ENCODE assay signal across 9 cellular contexts in genomic region chr16:27245276-27246231, GRCh38. TPM values are rescaled to one million over a fixed set of nuclear protein-coding genes. Genes with fewer than 3 reads are reported as not detected.
DNase-seq lines count a peak whose midpoint lies in the region; ATAC-seq and TF ChIP-seq lines count a peak whose summit lies in the region.
"Had no signal": no experiment of that assay in that cellular context is flagged by ENCODE, and none has a peak within 500 bp of the region (broad histone marks: within the 10 kb centered on the region; RNA-seq: fewer than 3 reads in every experiment).

No MANE protein-coding gene starts in this region.

- no peak overlapping the region for H3K4me3 ChIP-seq in mammary epithelial cell (replicated peaks in 1 of 3; ENCODE audit: insufficient read depth in 1 of 3, low read depth in 2 of 3, low read length in 3 of 3)
- no peak overlapping the region for H3K4me3 ChIP-seq in upper lobe of left lung

- H3K9me3 ChIP-seq in mammary epithelial cell (replicated peaks; ENCODE audit: insufficient read depth, low read length) (no peaks in the 10 kb centered on the region), upper lobe of left lung (no peaks in the 10 kb centered on the region)

- no peaks in the 10 kb centered on the region for H3K9me3 Mint-ChIP-seq in MCF 10A (ENCODE audit: unreplicated experiment)

- ATAC-seq in upper lobe of left lung (ENCODE audit: low FRiP score in 2 of 2) (peak; percentile 68 to 92), GM19452 (IDR thresholded peaks at IDR 0.05; ENCODE audit: unreplicated experiment) (no peak)

- CTCF ChIA-PET in MCF 10A (lab: Yijun Ruan, JAX) = interaction anchor here (1.0 to 4.9 kb wide), 3 partner anchors 11 to 142 kb away, joined by 3 to 50 read pairs (median 6); no protein-coding TSS in a partner anchor
- CTCF ChIA-PET in mammary epithelial cell (lab: Charles Lee; ENCODE audit: low non-redundant PET) = no interaction called here

- H3K4me2 ChIP-seq in mammary epithelial cell (ENCODE audit: insufficient read depth, low read depth, low read length) = no peak overlapping the region

- H3K27me3 ChIP-seq in mammary epithelial cell (ENCODE audit: insufficient read depth, low read length) = no peaks in the 10 kb centered on the region
- no peaks in the 10 kb centered on the region for H3K27me3 ChIP-seq in upper lobe of left lung

- H3K79me2 ChIP-seq in mammary epithelial cell (ENCODE audit: insufficient read depth, low read length) = peaks cover 5% of the 10 kb centered on the region

- no peak overlapping the region for H3K9ac ChIP-seq in mammary epithelial cell (ENCODE audit: insufficient read depth, low read length)

- BruUV-seq in MCF 10A (replicated peaks; lab: Mats Ljungman, UMichigan) (no TSS peak), mammary epithelial cell (replicated peaks; lab: Mats Ljungman, UMichigan) (no TSS peak)

- dilution Hi-C loops in mammary epithelial cell (cut with HindIII; ENCODE audit: low sequenced_read_pairs) = no loop called here

- no peaks in the 10 kb centered on the region for H3K27me3 Mint-ChIP-seq in MCF 10A (ENCODE audit: insufficient read depth, unreplicated experiment)

- no peak for TF ChIP-seq POLR2A in upper lobe of left lung (IDR thresholded peaks at IDR 0.05)

- H3K4me1 ChIP-seq in mammary epithelial cell (ENCODE audit: insufficient read depth, low read length) (no peaks in the 10 kb centered on the region), upper lobe of left lung (peaks cover 46 to 57% (median 49%) of the 10 kb centered on the region in 4 donors)

- intact Hi-C loops in MCF 10A (cut with micrococcal nuclease) = no loop called here
- intact Hi-C loops in mammary epithelial cell (cut with micrococcal nuclease) = no loop called here

- no peak for TF ChIP-seq EP300 in upper lobe of left lung (IDR thresholded peaks at IDR 0.05)

- no peak overlapping the region for H2AFZ ChIP-seq in mammary epithelial cell (ENCODE audit: low read depth, low read length)

- H3K27ac ChIP-seq in mammary epithelial cell (ENCODE audit: insufficient read depth, low read depth, low read length) = no peak overlapping the region
- peak overlapping the region; percentile 71 to 89 (median 82) for H3K27ac ChIP-seq in upper lobe of left lung
- H3K27ac ChIP-seq: epithelial cell of prostate had no signal

- H3K36me3 ChIP-seq in mammary epithelial cell (ENCODE audit: insufficient read depth, low read length) (no peaks in the 10 kb centered on the region), upper lobe of left lung (no peaks in the 10 kb centered on the region)

- TF ChIP-seq CTCF in MCF 10A (IDR thresholded peaks at IDR 0.05; ENCODE audit: unreplicated experiment) = no peak
- no peak for TF ChIP-seq CTCF in mammary epithelial cell (conservative IDR thresholded peaks at IDR 0.05 in 1 of 2, IDR thresholded peaks at IDR 0.05 in 1 of 2; ENCODE audit: extremely low read depth in 1 of 2, insufficient read depth in 1 of 2, low read depth in 1 of 2, low read length in 2 of 2)
- no peak for TF ChIP-seq CTCF in upper lobe of left lung (IDR thresholded peaks at IDR 0.05)

- H3K36me3 Mint-ChIP-seq in MCF 10A (ENCODE audit: insufficient read depth, unreplicated experiment) = peaks cover 32% of the 10 kb centered on the region

- no peaks in the 10 kb centered on the region for H4K20me1 ChIP-seq in mammary epithelial cell (ENCODE audit: insufficient read depth, low read length)

- DNase-seq in MCF 10A (ENCODE audit: unreplicated experiment) = peak; percentile 63
- no peak for DNase-seq in mammary epithelial cell
- DNase-seq in cerebellar cortex (ENCODE audit: low spot score) = peak; percentile 85
- peak; percentile 80 for DNase-seq in mesenteric fat pad (ENCODE audit: low spot score)
- DNase-seq in upper lobe of left lung = peak in 1 of 2 donors; percentile 36
- no peak for DNase-seq in NCI-H1417 treated with DMSO at 0.1 percent for 48 hours (lab: John Stamatoyannopoulos, UW)
- no peak for DNase-seq in NCI-H1092 (lab: John Stamatoyannopoulos, UW)

- H3K4me1 Mint-ChIP-seq in MCF 10A (ENCODE audit: insufficient read depth, unreplicated experiment) = peaks cover 10% of the 10 kb centered on the region

- POLR2A ChIA-PET in MCF 10A (lab: Yijun Ruan, JAX) = interaction anchor here (0.6 kb wide), 1 partner anchor 11 kb away, joined by 3 read pairs; no protein-coding TSS in a partner anchor

- no peak overlapping the region for H3K27ac Mint-ChIP-seq in MCF 10A (ENCODE audit: low read depth, unreplicated experiment)

- WGBS in mammary epithelial cell (ENCODE audit: low coverage, missing lambda C conversion rate) = 77% methylated on average over 20 of the region's 20 CpGs
- WGBS in upper lobe of left lung, 2 donors = 70 to 76% methylated on average over 18 to 20 of the region's 20 CpGs

- in situ Hi-C loops in mammary epithelial cell (cut with MboI; ENCODE audit: low sequenced_read_pairs in 2 of 2) = loop anchor here in 1 of 2 donors (25.0 kb wide), 1 partner anchor 217 kb away; no protein-coding TSS in a partner anchor

- H3K4me3 Mint-ChIP-seq in MCF 10A (ENCODE audit: unreplicated experiment) = no peak overlapping the region

RNA-seq across cellular contexts. Expression of gene NSMCE1, which starts 23.0 kb away (rescaled TPM):
- total RNA-seq in MCF 10A (2022) = 106 and 119 TPM in 2 replicates
- 10 to 100 TPM; 71.6 to 81.2 TPM for total RNA-seq in mammary epithelial cell
- 54.1 TPM for polyA plus RNA-seq in mammary epithelial cell
- polyA minus RNA-seq in mammary epithelial cell = 71.1 TPM
- total RNA-seq in mesenteric fat pad = 39.6 TPM
- 10 to 100 TPM; 14.7 to 50.6 (median 31.0) TPM for total RNA-seq in upper lobe of left lung

RNA-seq across cellular contexts. Expression of gene KDM8, which starts 42.2 kb away (rescaled TPM):
- 3.7 and 4.1 TPM in 2 replicates for total RNA-seq in MCF 10A (2022)
- 1 to 10 TPM; 2.8 to 4.0 TPM for total RNA-seq in mammary epithelial cell
- 2.3 TPM for polyA plus RNA-seq in mammary epithelial cell
- 1.6 TPM for polyA minus RNA-seq in mammary epithelial cell
- 3.5 TPM for total RNA-seq in mesenteric fat pad
- 10 to 100 TPM in 1 of 6 donors, 1 to 10 TPM in 5; 5.1 to 50.3 (median 6.2) TPM for total RNA-seq in upper lobe of left lung

Comparison
In these comparisons a context has a peak if more than half of its experiments do, and no peak if none do; other contexts are left out.
1. DNase-seq: peak in MCF 10A (single experiment), cerebellar cortex (single experiment) and mesenteric fat pad (single experiment); none in mammary epithelial cell (single experiment), NCI-H1417 treated with DMSO at 0.1 percent for 48 hours (single experiment) and NCI-H1092 (single experiment).